9 cellular contexts compared by ENCODE assay signal in the genomic region with DNA sequence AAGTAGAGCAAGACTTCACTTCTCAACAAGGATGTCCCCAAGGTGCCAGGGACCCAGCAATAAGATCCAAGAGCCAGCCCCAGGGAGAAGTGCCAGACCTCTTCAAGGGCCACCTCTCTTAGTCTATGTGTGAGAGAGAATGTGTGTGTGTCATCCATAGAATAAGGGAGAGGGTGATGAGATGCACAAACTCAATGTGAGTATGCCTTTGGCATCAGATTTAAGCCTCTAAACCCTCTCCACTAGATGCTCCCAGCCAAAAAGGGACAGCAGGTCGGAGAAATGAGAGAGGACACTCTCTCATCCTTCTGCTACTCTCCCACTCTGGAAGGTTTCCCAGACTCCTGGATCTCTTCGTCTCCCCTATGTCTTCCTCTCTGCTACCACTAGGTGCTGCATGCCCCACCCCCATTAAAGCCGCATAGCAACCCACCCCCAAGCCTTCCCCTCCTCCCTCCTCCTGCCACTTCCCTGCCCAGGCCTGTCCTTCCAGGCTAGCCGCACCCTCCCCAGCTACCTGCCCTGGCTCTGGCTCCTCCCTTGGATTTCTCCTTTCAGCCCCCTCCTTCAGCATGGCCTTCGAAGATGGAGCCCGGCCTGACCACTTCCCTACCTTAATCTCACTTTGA. TPM values are rescaled to one million over a fixed set of nuclear protein-coding genes. Genes with fewer than 3 reads are reported as not detected.
DNase-seq lines count a peak whose midpoint lies in the region; ATAC-seq and TF ChIP-seq lines count a peak whose summit lies in the region.
"Had no signal": no experiment of that assay in that cellular context is flagged by ENCODE, and none has a peak within 500 bp of the region (broad histone marks: within the 10 kb centered on the region; RNA-seq: fewer than 3 reads in every experiment).

No MANE protein-coding gene starts in this region.

- no peaks in the 10 kb centered on the region for H3K27me3 ChIP-seq in PC-3 (ENCODE audit: low read length)
- H3K27me3 ChIP-seq: pancreas had no signal

- no peak overlapping the region for H2AFZ ChIP-seq in PC-3 (ENCODE audit: low read length)

- H3K9me3 ChIP-seq in PC-3 (ENCODE audit: low read length) = no peaks in the 10 kb centered on the region
- H3K9me3 ChIP-seq: pancreas had no signal

- CTCF ChIA-PET in PC-3 (lab: Charles Lee) = no interaction called here

- DNase-seq in ELR (ENCODE audit: low read depth) (peak; percentile 45), PC-3 (peak; percentile 61), endothelial cell (ENCODE audit: low spot score) (no peak), retinal pigment epithelial cell (ENCODE audit: low read depth) (no peak), hepatic stellate cell (ENCODE audit: low spot score) (no peak)
- DNase-seq in stimulated activated CD4-positive, alpha-beta T cell treated with anti-CD3 and anti-CD28 coated beads, Interleukin-2, amount 100 ng/mL, for 48 hours = no peak

- H3K36me3 ChIP-seq in PC-3 (ENCODE audit: low read depth, low read length) = no peaks in the 10 kb centered on the region; the same call in 1 of the 2 replicates
- H3K36me3 ChIP-seq: pancreas had no signal

- peak overlapping the region; percentile 21 for H3K27ac ChIP-seq in PC-3 (ENCODE audit: low read length)

- H3K9me2 ChIP-seq in PC-3 (replicated peaks; ENCODE audit: low read length) = no peaks in the 10 kb centered on the region

- no peaks in the 10 kb centered on the region for H3K9me3 Mint-ChIP-seq in endothelial cell (ENCODE audit: unreplicated experiment)

- H3K4me2 ChIP-seq in PC-3 (ENCODE audit: low read length) = peak overlapping the region; percentile 52

- ATAC-seq in PC-3 = no peak
- ATAC-seq in HG03135 (IDR thresholded peaks at IDR 0.05; ENCODE audit: unreplicated experiment) = no peak
- ATAC-seq in GM21529 (IDR thresholded peaks at IDR 0.05; ENCODE audit: unreplicated experiment) = no peak
- ATAC-seq: pancreas had no signal

- no peak overlapping the region for H3K27ac Mint-ChIP-seq in endothelial cell (ENCODE audit: unreplicated experiment)

- peak; percentile 39; the same call in 1 of the 2 replicates for TF ChIP-seq CTCF in PC-3 (conservative IDR thresholded peaks at IDR 0.05; ENCODE audit: low read depth, low read length)
- no peak for TF ChIP-seq CTCF in endothelial cell (IDR thresholded peaks at IDR 0.05; ENCODE audit: unreplicated experiment)
- peak; percentile 50 for TF ChIP-seq CTCF in retinal pigment epithelial cell (conservative IDR thresholded peaks at IDR 0.05; ENCODE audit: low read depth, low read length)

- no peaks in the 10 kb centered on the region for H3F3A ChIP-seq in PC-3 (ENCODE audit: low read length, unreplicated experiment)

- H3K36me3 Mint-ChIP-seq in endothelial cell (ENCODE audit: low read depth, unreplicated experiment) = no peaks in the 10 kb centered on the region

- no TSS peak for BruUV-seq in PC-3 (replicated peaks; lab: Mats Ljungman, UMichigan)

- POLR2A ChIA-PET in PC-3 (lab: Charles Lee; ENCODE audit: unreplicated experiment) = no interaction called here

- H3K79me2 ChIP-seq in PC-3 (ENCODE audit: low read length) = peaks cover 33% of the 10 kb centered on the region

- H3K4me1 ChIP-seq in PC-3 (ENCODE audit: insufficient read depth, low read length) = peaks cover 35% of the 10 kb centered on the region

- H3K4me3 Mint-ChIP-seq in endothelial cell (ENCODE audit: unreplicated experiment) = peak overlapping the region; percentile 28

- intact Hi-C loops in PC-3 (cut with micrococcal nuclease) = no loop called here

- H3K27me3 Mint-ChIP-seq in endothelial cell (ENCODE audit: unreplicated experiment) = peaks cover 13% of the 10 kb centered on the region

- peaks cover 46% of the 10 kb centered on the region for H3K4me1 Mint-ChIP-seq in endothelial cell (ENCODE audit: unreplicated experiment)

- H3K4me3 ChIP-seq in PC-3 (ENCODE audit: low read length) (no peak overlapping the region), retinal pigment epithelial cell (ENCODE audit: low read length) (no peak overlapping the region)
- H3K4me3 ChIP-seq: pancreas had no signal

- H3K9ac ChIP-seq in PC-3 (ENCODE audit: low read length) = no peak overlapping the region

- H4K20me1 ChIP-seq in PC-3 (ENCODE audit: low read length) = no peaks in the 10 kb centered on the region

RNA-seq across cellular contexts. Expression of a gene that starts 7.6 kb away (rescaled TPM):
- total RNA-seq in PC-3 (2014; rRNA removed) (62.0 and 73.5 TPM in 2 replicates), endothelial cell (ENCODE audit: unreplicated experiment) (7.9 TPM)

RNA-seq across cellular contexts. Expression of a gene that starts 17.3 kb away (rescaled TPM):
- total RNA-seq in PC-3 (2014; rRNA removed) (1.9 and 3.4 TPM in 2 replicates), endothelial cell (ENCODE audit: unreplicated experiment) (0.56 TPM)

RNA-seq across cellular contexts. Expression of a gene that starts 43.7 kb away (rescaled TPM):
- total RNA-seq in PC-3 (2014; rRNA removed) (21.5 and 23.8 TPM in 2 replicates), endothelial cell (ENCODE audit: unreplicated experiment) (23.8 TPM)

RNA-seq across cellular contexts. Expression of a gene that starts 43.7 kb away (rescaled TPM):
- total RNA-seq in PC-3 (2014; rRNA removed) (31.6 and 37.3 TPM in 2 replicates), endothelial cell (ENCODE audit: unreplicated experiment) (11.8 TPM)

RNA-seq across cellular contexts. Expression of a gene that starts 43.9 kb away (rescaled TPM):
- total RNA-seq in PC-3 (2014; rRNA removed) (12.3 and 12.8 TPM in 2 replicates), endothelial cell (ENCODE audit: unreplicated experiment) (47.6 TPM)

Comparison
In these comparisons a context has a peak if more than half of its experiments do, and no peak if none do; other contexts are left out.
1. DNase-seq: peak in ELR (single experiment) and PC-3 (single experiment); none in endothelial cell (single experiment), retinal pigment epithelial cell (single experiment), hepatic stellate cell (single experiment) and stimulated activated CD4-positive, alpha-beta T cell treated with anti-CD3 and anti-CD28 coated beads, Interleukin-2, amount 100 ng/mL, for 48 hours (0 of 2).